8 cellular contexts compared by ENCODE assay signal in genomic region chr5:42992035-42992570, GRCh38. TPM values are rescaled to one million over a fixed set of nuclear protein-coding genes. Genes with fewer than 3 reads are reported as not detected.
DNase-seq lines count a peak whose midpoint lies in the region; ATAC-seq and TF ChIP-seq lines count a peak whose summit lies in the region.

No MANE protein-coding gene starts in this region.

- no peaks in the 10 kb centered on the region for H3K27me3 Mint-ChIP-seq in activated CD8-positive, alpha-beta memory T cell treated with anti-CD3 and anti-CD28 coated beads, Interleukin-2, amount 10 ng/mL, durations not matched to agents 7 days and 5 days

- peak overlapping the region; percentile 100 for H3K27ac Mint-ChIP-seq in activated CD8-positive, alpha-beta memory T cell treated with anti-CD3 and anti-CD28 coated beads, Interleukin-2, amount 10 ng/mL, durations not matched to agents 7 days and 5 days

- peak; percentile 17 for DNase-seq in NCI-H82 (lab: John Stamatoyannopoulos, UW)
- DNase-seq in NCI-H82 treated with DMSO at 0.1 percent for 48 hours (lab: John Stamatoyannopoulos, UW; ENCODE audit: unreplicated experiment) = no peak
- peak; percentile 19 for DNase-seq in NCI-H69 (lab: John Stamatoyannopoulos, UW)
- DNase-seq in activated CD8-positive, alpha-beta memory T cell treated with anti-CD3 and anti-CD28 coated beads, Interleukin-2, amount 10 ng/mL, durations not matched to agents 7 days and 5 days = peak; percentile 91
- DNase-seq in erythroblast (lab: John Stamatoyannopoulos, UW) = peak; percentile 86 to 88
- peak; percentile 83 for DNase-seq in myocyte (ENCODE audit: low read depth)
- DNase-seq in stimulated activated CD8-positive, alpha-beta memory T cell treated with anti-CD3 and anti-CD28 coated beads, Interleukin-7, amount 100 ng/mL, for 48 hours (ENCODE audit: extremely low read depth in 1 of 2, low read depth in 1 of 2) = peak; percentile 50 to 68

- H3K36me3 Mint-ChIP-seq in activated CD8-positive, alpha-beta memory T cell treated with anti-CD3 and anti-CD28 coated beads, Interleukin-2, amount 10 ng/mL, durations not matched to agents 7 days and 5 days = peaks cover 35% of the 10 kb centered on the region

- CTCF ChIA-PET in activated CD8-positive, alpha-beta memory T cell treated with anti-CD3 and anti-CD28 coated beads, Interleukin-2, amount 10 ng/mL, durations not matched to agents 7 days and 5 days (lab: Charles Lee) = interaction anchor here (0.7 to 11.0 kb wide), 10 partner anchors 16 to 492 kb away, joined by 3 to 160 read pairs (median 10); partner anchors contain the start of genes ANXA2R and TMEM267

- H3K9me3 Mint-ChIP-seq in activated CD8-positive, alpha-beta memory T cell treated with anti-CD3 and anti-CD28 coated beads, Interleukin-2, amount 10 ng/mL, durations not matched to agents 7 days and 5 days (ENCODE audit: low read depth) = no peaks in the 10 kb centered on the region

- peak; percentile 92 for TF ChIP-seq POLR2A in erythroblast (IDR thresholded peaks at IDR 0.05; ENCODE audit: low read length)

- H3K4me1 Mint-ChIP-seq in activated CD8-positive, alpha-beta memory T cell treated with anti-CD3 and anti-CD28 coated beads, Interleukin-2, amount 10 ng/mL, durations not matched to agents 7 days and 5 days = peaks cover 36% of the 10 kb centered on the region

- peak overlapping the region; percentile 94 for H3K4me3 Mint-ChIP-seq in activated CD8-positive, alpha-beta memory T cell treated with anti-CD3 and anti-CD28 coated beads, Interleukin-2, amount 10 ng/mL, durations not matched to agents 7 days and 5 days

- peak; percentile 47 for ATAC-seq in HG03095 (IDR thresholded peaks at IDR 0.05; ENCODE audit: unreplicated experiment)
- ATAC-seq in activated CD8-positive, alpha-beta memory T cell treated with anti-CD3 and anti-CD28 coated beads, Interleukin-2, amount 10 ng/mL, durations not matched to agents 7 days and 5 days = peak; percentile 28

RNA-seq across cellular contexts. Expression of gene ANXA2R, which starts 48.0 kb away (rescaled TPM):
- total RNA-seq in activated CD8-positive, alpha-beta memory T cell treated with anti-CD3 and anti-CD28 coated beads, Interleukin-2, amount 10 ng/mL, durations not matched to agents 7 days and 5 days = 10 to 100 TPM; 14.5 to 32.0 TPM
- 0.86 and 0.88 TPM in 2 replicates for total RNA-seq in myocyte
- polyA plus RNA-seq in myocyte (2012) = 1.0 TPM
